ENCODE assay signal across 1 cellular context in the genomic region with DNA sequence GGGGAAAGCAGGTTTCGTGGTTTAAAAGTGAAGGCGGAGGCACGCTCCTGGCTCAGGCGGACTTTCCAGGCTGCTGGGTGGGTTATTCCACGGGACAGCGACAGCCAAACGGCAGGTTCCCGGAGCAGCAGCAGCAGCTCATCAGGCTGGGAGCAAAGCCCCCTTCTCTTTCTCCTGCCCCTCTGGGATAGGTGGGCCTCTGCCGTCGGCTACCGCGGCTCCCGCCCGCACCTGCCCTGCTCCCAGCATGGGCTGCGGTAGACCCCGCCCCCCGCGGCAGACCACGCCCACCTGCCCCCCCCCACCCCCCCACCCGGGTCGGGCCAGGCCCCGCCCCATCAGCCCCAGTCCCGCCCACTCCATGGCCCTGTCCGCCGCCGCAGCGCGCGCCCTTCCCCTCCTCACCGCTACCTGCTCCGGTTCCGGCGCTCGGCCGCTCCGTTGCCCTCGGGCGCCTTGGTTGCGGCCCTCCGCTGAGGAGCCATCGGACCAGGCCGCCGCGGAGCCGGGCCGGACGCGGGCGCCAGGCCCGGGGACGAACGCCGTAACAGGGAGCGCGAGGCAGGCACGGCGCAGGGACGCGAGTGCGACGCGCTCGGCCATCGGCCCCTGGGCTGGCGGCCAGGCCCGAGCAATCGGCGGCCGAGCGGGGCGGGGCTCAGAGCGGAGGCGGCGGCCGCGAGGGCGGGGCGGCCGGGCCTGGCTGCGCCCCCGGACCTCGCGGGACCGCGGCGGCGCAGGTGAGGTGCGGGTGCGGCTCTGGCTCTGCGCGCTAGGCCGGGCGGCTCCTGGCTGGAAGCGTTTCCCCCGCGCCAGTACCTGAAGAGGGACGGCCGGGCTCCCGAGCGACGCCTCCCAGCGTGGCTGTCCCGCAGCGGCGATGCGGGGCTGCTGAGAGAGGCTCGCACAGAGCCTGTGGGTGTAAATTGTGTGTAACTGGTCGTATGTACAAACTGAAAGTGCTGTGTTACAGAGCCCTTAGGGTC.
TF ChIP-seq lines count a peak whose summit lies in the region.

A gene (plus strand): TSS at position 347 of the 986 bp plus-strand sequence. CDS start 1,453 bp downstream, outside the sequence.
A gene with protein sequence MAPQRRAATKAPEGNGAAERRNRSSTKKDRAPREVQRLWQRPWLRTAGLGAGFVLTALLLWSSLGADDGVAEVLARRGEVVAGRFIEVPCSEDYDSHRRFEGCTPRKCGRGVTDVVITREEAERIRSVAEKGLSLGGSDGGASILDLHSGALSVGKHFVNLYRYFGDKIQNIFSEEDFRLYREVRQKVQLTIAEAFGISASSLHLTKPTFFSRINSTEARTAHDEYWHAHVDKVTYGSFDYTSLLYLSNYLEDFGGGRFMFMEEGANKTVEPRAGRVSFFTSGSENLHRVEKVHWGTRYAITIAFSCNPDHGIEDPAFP (minus strand): TSS at position 586 of the 986 bp plus-strand sequence. CDS start 101 bp downstream, at position 485.

TF ChIP-seq in HepG2, 621 proteins besides CTCF, POLR2A, EP300 and RAD21 (continued from another document and continues in another):
- TF ChIP-seq, protein P1, sequence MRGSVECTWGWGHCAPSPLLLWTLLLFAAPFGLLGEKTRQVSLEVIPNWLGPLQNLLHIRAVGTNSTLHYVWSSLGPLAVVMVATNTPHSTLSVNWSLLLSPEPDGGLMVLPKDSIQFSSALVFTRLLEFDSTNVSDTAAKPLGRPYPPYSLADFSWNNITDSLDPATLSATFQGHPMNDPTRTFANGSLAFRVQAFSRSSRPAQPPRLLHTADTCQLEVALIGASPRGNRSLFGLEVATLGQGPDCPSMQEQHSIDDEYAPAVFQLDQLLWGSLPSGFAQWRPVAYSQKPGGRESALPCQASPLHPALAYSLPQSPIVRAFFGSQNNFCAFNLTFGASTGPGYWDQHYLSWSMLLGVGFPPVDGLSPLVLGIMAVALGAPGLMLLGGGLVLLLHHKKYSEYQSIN (CRISPR knock-in tag; IDR thresholded peaks at IDR 0.05; ENCODE audit: borderline replicate concordance): no peak
- TF ChIP-seq SIN3B (IDR thresholded peaks at IDR 0.05; ENCODE audit: low read length) (peak; percentile 72; the same call in 1 of the 2 replicates), ZFP36L1 (CRISPR knock-in tag; IDR thresholded peaks at IDR 0.05) (peak; percentile 46), ZNF607 (CRISPR knock-in tag; IDR thresholded peaks at IDR 0.05; ENCODE audit: borderline replicate concordance) (peak; percentile 93), ZNF317 (CRISPR knock-in tag; IDR thresholded peaks at IDR 0.05) (no peak; the same call in 1 of the 2 replicates), YEATS4 (CRISPR knock-in tag; IDR thresholded peaks at IDR 0.05; ENCODE audit: borderline replicate concordance) (peak; percentile 95), HMG20A (CRISPR knock-in tag; IDR thresholded peaks at IDR 0.05; ENCODE audit: borderline replicate concordance) (no peak), CHD4 (IDR thresholded peaks at IDR 0.05; ENCODE audit: borderline replicate concordance, low read length) (no peak), ZNF562 (CRISPR knock-in tag; IDR thresholded peaks at IDR 0.05; ENCODE audit: borderline replicate concordance) (peak; percentile 15; the same call in 1 of the 2 replicates), ZNF34 (CRISPR knock-in tag; IDR thresholded peaks at IDR 0.05; ENCODE audit: borderline replicate concordance) (peak; percentile 84; the same call in 1 of the 2 replicates), U2AF1 (optimal IDR thresholded peaks at IDR 0.05; ENCODE audit: low read depth, low read length) (peak; percentile 71), ZNF672 (CRISPR knock-in tag; IDR thresholded peaks at IDR 0.05) (no peak), NFRKB (IDR thresholded peaks at IDR 0.05) (no peak), FLYWCH1 (CRISPR knock-in tag; IDR thresholded peaks at IDR 0.05) (no peak), ZNF180 (CRISPR knock-in tag; IDR thresholded peaks at IDR 0.05; ENCODE audit: borderline replicate concordance, low read depth) (no peak), KLF12 (CRISPR knock-in tag; IDR thresholded peaks at IDR 0.05; ENCODE audit: borderline replicate concordance) (peak; percentile 99), SOX6 (IDR thresholded peaks at IDR 0.05) (no peak), SOX6 (CRISPR knock-in tag; IDR thresholded peaks at IDR 0.05) (peak; percentile 27; the same call in 1 of the 2 replicates), HNRNPL (IDR thresholded peaks at IDR 0.05; ENCODE audit: low read depth, low read length) (no peak), ZNF616 (CRISPR knock-in tag; IDR thresholded peaks at IDR 0.05; ENCODE audit: low read depth) (peak; percentile 88; the same call in 1 of the 2 replicates), MED1 (CRISPR knock-in tag; IDR thresholded peaks at IDR 0.05) (peak; percentile 52), ZNF251 (CRISPR knock-in tag; IDR thresholded peaks at IDR 0.05) (no peak), NFYC (CRISPR knock-in tag; IDR thresholded peaks at IDR 0.05) (no peak), RAD51 (IDR thresholded peaks at IDR 0.05; ENCODE audit: borderline replicate concordance) (no peak)
- TF ChIP-seq, protein P2, sequence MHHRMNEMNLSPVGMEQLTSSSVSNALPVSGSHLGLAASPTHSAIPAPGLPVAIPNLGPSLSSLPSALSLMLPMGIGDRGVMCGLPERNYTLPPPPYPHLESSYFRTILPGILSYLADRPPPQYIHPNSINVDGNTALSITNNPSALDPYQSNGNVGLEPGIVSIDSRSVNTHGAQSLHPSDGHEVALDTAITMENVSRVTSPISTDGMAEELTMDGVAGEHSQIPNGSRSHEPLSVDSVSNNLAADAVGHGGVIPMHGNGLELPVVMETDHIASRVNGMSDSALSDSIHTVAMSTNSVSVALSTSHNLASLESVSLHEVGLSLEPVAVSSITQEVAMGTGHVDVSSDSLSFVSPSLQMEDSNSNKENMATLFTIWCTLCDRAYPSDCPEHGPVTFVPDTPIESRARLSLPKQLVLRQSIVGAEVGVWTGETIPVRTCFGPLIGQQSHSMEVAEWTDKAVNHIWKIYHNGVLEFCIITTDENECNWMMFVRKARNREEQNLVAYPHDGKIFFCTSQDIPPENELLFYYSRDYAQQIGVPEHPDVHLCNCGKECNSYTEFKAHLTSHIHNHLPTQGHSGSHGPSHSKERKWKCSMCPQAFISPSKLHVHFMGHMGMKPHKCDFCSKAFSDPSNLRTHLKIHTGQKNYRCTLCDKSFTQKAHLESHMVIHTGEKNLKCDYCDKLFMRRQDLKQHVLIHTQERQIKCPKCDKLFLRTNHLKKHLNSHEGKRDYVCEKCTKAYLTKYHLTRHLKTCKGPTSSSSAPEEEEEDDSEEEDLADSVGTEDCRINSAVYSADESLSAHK (CRISPR knock-in tag; IDR thresholded peaks at IDR 0.05; ENCODE audit: borderline replicate concordance): no peak
- TF ChIP-seq, protein P3, sequence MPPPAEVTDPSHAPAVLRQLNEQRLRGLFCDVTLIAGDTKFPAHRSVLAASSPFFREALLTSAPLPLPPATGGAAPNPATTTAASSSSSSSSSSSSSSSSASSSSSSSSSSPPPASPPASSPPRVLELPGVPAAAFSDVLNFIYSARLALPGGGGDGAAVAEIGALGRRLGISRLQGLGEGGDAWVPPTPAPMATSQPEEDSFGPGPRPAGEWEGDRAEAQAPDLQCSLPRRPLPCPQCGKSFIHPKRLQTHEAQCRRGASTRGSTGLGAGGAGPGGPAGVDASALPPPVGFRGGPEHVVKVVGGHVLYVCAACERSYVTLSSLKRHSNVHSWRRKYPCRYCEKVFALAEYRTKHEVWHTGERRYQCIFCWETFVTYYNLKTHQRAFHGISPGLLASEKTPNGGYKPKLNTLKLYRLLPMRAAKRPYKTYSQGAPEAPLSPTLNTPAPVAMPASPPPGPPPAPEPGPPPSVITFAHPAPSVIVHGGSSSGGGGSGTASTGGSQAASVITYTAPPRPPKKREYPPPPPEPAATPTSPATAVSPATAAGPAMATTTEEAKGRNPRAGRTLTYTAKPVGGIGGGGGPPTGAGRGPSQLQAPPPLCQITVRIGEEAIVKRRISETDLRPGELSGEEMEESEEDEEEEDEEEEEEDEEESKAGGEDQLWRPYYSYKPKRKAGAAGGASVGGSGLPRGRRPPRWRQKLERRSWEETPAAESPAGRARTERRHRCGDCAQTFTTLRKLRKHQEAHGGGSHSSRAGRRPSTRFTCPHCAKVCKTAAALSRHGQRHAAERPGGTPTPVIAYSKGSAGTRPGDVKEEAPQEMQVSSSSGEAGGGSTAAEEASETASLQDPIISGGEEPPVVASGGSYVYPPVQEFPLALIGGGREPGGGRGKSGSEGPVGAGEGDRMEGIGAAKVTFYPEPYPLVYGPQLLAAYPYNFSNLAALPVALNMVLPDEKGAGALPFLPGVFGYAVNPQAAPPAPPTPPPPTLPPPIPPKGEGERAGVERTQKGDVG (CRISPR knock-in tag; IDR thresholded peaks at IDR 0.05; ENCODE audit: borderline replicate concordance): no peak; the same call in 1 of the 2 replicates
- TF ChIP-seq, protein P4, sequence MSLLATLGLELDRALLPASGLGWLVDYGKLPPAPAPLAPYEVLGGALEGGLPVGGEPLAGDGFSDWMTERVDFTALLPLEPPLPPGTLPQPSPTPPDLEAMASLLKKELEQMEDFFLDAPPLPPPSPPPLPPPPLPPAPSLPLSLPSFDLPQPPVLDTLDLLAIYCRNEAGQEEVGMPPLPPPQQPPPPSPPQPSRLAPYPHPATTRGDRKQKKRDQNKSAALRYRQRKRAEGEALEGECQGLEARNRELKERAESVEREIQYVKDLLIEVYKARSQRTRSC (CRISPR knock-in tag; IDR thresholded peaks at IDR 0.05; ENCODE audit: low read depth): no peak
- TF ChIP-seq, protein P5, sequence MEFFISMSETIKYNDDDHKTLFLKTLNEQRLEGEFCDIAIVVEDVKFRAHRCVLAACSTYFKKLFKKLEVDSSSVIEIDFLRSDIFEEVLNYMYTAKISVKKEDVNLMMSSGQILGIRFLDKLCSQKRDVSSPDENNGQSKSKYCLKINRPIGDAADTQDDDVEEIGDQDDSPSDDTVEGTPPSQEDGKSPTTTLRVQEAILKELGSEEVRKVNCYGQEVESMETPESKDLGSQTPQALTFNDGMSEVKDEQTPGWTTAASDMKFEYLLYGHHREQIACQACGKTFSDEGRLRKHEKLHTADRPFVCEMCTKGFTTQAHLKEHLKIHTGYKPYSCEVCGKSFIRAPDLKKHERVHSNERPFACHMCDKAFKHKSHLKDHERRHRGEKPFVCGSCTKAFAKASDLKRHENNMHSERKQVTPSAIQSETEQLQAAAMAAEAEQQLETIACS (CRISPR knock-in tag; IDR thresholded peaks at IDR 0.05): peak; percentile 72
- TF ChIP-seq, protein P6, sequence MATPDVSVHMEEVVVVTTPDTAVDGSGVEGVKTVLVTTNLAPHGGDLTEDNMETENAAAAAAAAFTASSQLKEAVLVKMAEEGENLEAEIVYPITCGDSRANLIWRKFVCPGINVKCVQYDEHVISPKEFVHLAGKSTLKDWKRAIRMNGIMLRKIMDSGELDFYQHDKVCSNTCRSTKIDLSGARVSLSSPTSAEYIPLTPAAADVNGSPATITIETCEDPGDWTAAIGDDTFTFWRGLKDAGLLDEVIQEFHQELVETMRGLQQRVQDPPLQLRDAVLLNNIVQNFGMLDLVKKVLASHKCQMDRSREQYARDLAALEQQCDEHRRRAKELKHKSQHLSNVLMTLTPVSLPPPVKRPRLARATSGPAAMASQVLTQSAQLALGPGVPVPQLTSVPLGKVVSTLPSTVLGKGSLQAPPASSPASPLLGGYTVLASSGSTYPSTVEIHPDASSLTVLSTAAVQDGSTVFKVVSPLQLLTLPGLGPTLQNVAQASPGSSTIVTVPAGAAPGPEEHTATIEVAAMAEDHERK (CRISPR knock-in tag; IDR thresholded peaks at IDR 0.05; ENCODE audit: low read depth): peak; percentile 43
- TF ChIP-seq, protein P7, sequence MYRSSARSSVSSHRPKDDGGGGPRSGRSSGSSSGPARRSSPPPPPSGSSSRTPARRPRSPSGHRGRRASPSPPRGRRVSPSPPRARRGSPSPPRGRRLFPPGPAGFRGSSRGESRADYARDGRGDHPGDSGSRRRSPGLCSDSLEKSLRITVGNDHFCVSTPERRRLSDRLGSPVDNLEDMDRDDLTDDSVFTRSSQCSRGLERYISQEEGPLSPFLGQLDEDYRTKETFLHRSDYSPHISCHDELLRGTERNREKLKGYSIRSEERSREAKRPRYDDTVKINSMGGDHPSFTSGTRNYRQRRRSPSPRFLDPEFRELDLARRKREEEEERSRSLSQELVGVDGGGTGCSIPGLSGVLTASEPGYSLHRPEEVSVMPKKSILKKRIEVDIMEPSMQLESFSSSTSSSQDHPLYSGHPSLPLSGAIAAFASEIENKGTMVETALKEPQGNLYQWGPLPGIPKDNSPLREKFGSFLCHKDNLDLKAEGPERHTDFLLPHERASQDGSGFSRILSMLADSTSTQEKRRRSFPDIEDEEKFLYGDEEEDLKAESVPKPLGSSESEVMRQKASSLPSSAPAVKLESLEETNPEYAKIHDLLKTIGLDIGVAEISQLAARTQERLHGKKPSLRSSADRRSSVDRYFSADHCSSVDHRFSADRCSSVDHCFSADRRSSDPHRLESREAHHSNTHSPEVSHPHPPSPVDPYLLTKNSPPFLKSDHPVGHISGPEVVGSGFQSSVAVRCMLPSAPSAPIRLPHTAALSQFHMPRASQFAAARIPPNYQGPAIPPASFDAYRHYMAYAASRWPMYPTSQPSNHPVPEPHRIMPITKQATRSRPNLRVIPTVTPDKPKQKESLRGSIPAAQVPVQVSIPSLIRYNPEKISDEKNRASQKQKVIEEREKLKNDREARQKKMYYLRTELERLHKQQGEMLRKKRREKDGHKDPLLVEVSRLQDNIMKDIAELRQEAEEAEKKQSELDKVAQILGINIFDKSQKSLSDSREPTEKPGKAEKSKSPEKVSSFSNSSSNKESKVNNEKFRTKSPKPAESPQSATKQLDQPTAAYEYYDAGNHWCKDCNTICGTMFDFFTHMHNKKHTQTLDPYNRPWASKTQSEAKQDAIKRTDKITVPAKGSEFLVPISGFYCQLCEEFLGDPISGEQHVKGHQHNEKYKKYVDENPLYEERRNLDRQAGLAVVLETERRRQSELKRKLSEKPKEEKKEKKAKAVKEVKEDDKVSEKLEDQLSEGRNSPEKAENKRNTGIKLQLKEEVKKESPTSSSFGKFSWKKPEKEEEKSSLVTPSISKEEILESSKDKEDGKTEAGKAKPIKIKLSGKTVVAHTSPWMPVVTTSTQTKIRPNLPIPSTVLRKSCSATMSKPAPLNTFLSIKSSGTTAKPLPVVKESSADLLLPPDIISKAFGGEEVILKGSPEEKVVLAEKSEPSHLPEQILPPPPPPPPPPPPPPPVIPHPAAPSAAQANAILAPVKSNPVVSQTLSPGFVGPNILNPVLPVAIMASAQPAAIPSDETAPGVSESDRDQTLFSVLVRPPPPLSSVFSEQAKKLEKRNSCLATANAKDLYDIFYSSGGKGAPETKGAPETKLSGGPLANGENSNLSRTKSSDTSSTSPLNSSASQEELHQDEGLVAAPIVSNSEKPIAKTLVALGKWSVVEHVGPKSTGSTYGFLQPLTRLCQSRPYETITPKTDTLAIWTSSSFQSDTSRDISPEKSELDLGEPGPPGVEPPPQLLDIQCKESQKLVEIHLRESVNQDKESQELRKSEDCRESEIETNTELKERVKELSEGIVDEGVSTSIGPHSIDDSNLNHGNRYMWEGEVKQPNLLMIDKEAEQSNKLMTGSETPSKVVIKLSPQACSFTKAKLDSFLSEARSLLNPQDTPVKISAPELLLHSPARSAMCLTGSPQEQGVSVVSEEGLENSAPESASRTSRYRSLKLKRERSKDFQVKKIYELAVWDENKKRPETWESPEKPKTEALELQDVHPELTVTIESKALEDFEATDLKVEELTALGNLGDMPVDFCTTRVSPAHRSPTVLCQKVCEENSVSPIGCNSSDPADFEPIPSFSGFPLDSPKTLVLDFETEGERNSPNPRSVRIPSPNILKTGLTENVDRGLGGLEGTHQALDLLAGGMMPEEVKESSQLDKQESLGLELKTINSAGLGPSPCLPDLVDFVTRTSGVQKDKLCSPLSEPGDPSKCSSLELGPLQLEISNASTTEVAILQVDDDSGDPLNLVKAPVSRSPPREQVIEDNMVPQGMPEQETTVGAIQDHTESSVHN (CRISPR knock-in tag; IDR thresholded peaks at IDR 0.05): no peak; the same call in 1 of the 2 replicates
